In the genomic region with DNA sequence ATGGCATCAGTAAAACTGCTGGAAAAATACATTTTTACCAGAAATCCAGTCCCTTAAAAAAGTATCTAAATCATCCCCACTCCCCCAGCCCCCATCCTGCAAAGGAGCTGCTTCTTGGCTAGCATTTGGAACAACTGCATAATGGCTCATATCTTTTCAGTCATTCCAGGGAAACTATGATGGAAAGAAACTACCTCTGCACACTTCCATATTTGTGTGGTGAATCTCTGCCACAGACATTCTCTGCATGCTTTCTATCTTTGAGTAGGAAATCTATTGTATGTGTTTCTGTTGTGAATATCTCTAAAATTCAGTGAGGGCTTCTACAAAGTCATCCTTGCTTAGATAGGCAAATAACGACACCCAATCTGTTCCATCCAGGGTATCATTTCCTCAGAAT, we compare ENCODE assay signal across 17 cellular contexts.
DNase-seq lines count a peak whose midpoint lies in the region; ATAC-seq, FAIRE-seq and TF ChIP-seq lines count a peak whose summit lies in the region.
"Had no signal": no experiment of that assay in that cellular context is flagged by ENCODE, and none has a peak within 500 bp of the region (broad histone marks: within the 10 kb centered on the region; RNA-seq: fewer than 3 reads in every experiment).

No MANE protein-coding gene starts in this region.

- TF ChIP-seq CTCF in chondrocyte (IDR thresholded peaks at IDR 0.05) (no peak), tibial nerve (IDR thresholded peaks at IDR 0.05) (no peak), D721Med (IDR thresholded peaks at IDR 0.05; ENCODE audit: insufficient read depth, missing control alignments) (no peak)

- 83 to 88% methylated on average over 1 of the region's 1 CpG for WGBS in tibial nerve, 2 donors

- TF ChIP-seq POLR2A in tibial nerve (IDR thresholded peaks at IDR 0.05), result no peak

- no peaks in the 10 kb centered on the region for H3K9me3 ChIP-seq in naive thymus-derived CD4-positive, alpha-beta T cell (ENCODE audit: control insufficient read depth in 2 of 3, low read length in 3 of 3)
- H3K9me3 ChIP-seq in tibial nerve, result no peaks in the 10 kb centered on the region

- no peak overlapping the region for H3K4me3 Mint-ChIP-seq in chondrocyte (ENCODE audit: unreplicated experiment)
- no peak overlapping the region for H3K4me3 Mint-ChIP-seq in naive thymus-derived CD4-positive, alpha-beta T cell

- peak overlapping the region; percentile 30 for H3K27ac Mint-ChIP-seq in chondrocyte (ENCODE audit: unreplicated experiment)
- no peak overlapping the region for H3K27ac Mint-ChIP-seq in naive thymus-derived CD4-positive, alpha-beta T cell

- H3K4me1 Mint-ChIP-seq in chondrocyte (ENCODE audit: low read depth), result peaks cover 16% of the 10 kb centered on the region
- no peaks in the 10 kb centered on the region for H3K4me1 Mint-ChIP-seq in naive thymus-derived CD4-positive, alpha-beta T cell

- no peaks in the 10 kb centered on the region for H3K27me3 ChIP-seq in naive thymus-derived CD4-positive, alpha-beta T cell (ENCODE audit: control insufficient read depth in 2 of 2, insufficient read depth in 2 of 2, low read length in 2 of 2)
- H3K27me3 ChIP-seq in tibial nerve, result no peaks in the 10 kb centered on the region

- H3K4me3 ChIP-seq in naive thymus-derived CD4-positive, alpha-beta T cell (ENCODE audit: low read length), result no peak overlapping the region
- no peak overlapping the region for H3K4me3 ChIP-seq in tibial nerve
- H3K4me3 ChIP-seq: SK-N-MC had no signal

- peak; percentile 22 for ATAC-seq in naive thymus-derived CD4-positive, alpha-beta T cell
- no peak for ATAC-seq in HG03457 (IDR thresholded peaks at IDR 0.05; ENCODE audit: unreplicated experiment)
- ATAC-seq: Panc1, Right ventricle myocardium inferior had no signal

- no peak for TF ChIP-seq EP300 in tibial nerve (IDR thresholded peaks at IDR 0.05)

- intact Hi-C loops in naive thymus-derived CD4-positive, alpha-beta T cell (cut with micrococcal nuclease), result no loop called here

- no peak for FAIRE-seq in D721Med (lab: Jason Lieb, UNC)

- no peaks in the 10 kb centered on the region for H3K9me3 Mint-ChIP-seq in chondrocyte (ENCODE audit: low read depth)
- peaks cover 0 to 5% (median 0%) of the 10 kb centered on the region in 11 donors for H3K9me3 Mint-ChIP-seq in naive thymus-derived CD4-positive, alpha-beta T cell

- POLR2A ChIA-PET in naive thymus-derived CD4-positive, alpha-beta T cell (lab: Charles Lee), result no interaction called here

- H3K27ac ChIP-seq in naive thymus-derived CD4-positive, alpha-beta T cell (ENCODE audit: low read depth, low read length), result no peak overlapping the region
- no peak overlapping the region for H3K27ac ChIP-seq in tibial nerve
- H3K27ac ChIP-seq: SK-N-MC had no signal

- CTCF ChIA-PET in naive thymus-derived CD4-positive, alpha-beta T cell (lab: Charles Lee), result no interaction called here

- H3K36me3 ChIP-seq in naive thymus-derived CD4-positive, alpha-beta T cell (ENCODE audit: control insufficient read depth in 2 of 3, insufficient read depth in 3 of 3, low read length in 3 of 3), result no peaks in the 10 kb centered on the region
- no peaks in the 10 kb centered on the region for H3K36me3 ChIP-seq in tibial nerve

- H3K36me3 Mint-ChIP-seq in chondrocyte (ENCODE audit: low read depth), result no peaks in the 10 kb centered on the region
- no peaks in the 10 kb centered on the region for H3K36me3 Mint-ChIP-seq in naive thymus-derived CD4-positive, alpha-beta T cell
- H3K36me3 Mint-ChIP-seq: CD8-positive, alpha-beta memory T cell had no signal

- DNase-seq in ELR (ENCODE audit: low read depth) (peak; percentile 24), OCI-M1 (lab: John Stamatoyannopoulos, UW) (peak; percentile 64), chondrocyte (ENCODE audit: low spot score) (no peak), tibial nerve (ENCODE audit: low spot score in 2 of 2) (no peak), D721Med (ENCODE audit: insufficient read length, low spot score) (no peak)
- DNase-seq in naive thymus-derived CD4-positive, alpha-beta T cell, result no peak
- DNase-seq in activated CD4-positive, alpha-beta T cell treated with anti-CD3 and anti-CD28 coated beads, Interleukin-2, amount 50 U/mL, for 1 hour, result no peak
- DNase-seq: CD8-positive, alpha-beta memory T cell; MM.1S; NCI-H1105 treated with DMSO at 0.1 percent for 48 hours; NCI-H1930; NCI-H2171; NCI-H774 had no signal

- no peaks in the 10 kb centered on the region for H3K4me1 ChIP-seq in naive thymus-derived CD4-positive, alpha-beta T cell (ENCODE audit: control insufficient read depth in 2 of 2, insufficient read depth in 2 of 2, low read length in 2 of 2)
- H3K4me1 ChIP-seq in tibial nerve, result no peaks in the 10 kb centered on the region

- H3K27me3 Mint-ChIP-seq in chondrocyte (ENCODE audit: low read depth), result no peaks in the 10 kb centered on the region
- H3K27me3 Mint-ChIP-seq in naive thymus-derived CD4-positive, alpha-beta T cell, result no peaks in the 10 kb centered on the region
- H3K27me3 Mint-ChIP-seq: CD8-positive, alpha-beta memory T cell had no signal

Comparison
In these comparisons a context has a peak if more than half of its experiments do, and no peak if none do; other contexts are left out.
1. DNase-seq: peak in ELR (single experiment) and OCI-M1 (single experiment); none in chondrocyte (single experiment), naive thymus-derived CD4-positive, alpha-beta T cell (0 of 9), activated CD4-positive, alpha-beta T cell treated with anti-CD3 and anti-CD28 coated beads, Interleukin-2, amount 50 U/mL, for 1 hour (single experiment), tibial nerve (0 of 2) and D721Med (single experiment).